ENCODE assay signal across 13 cellular contexts in genomic region chr17:50184611-50185398, GRCh38. TPM values are rescaled to one million over a fixed set of nuclear protein-coding genes. Genes with fewer than 3 reads are reported as not detected.
DNase-seq lines count a peak whose midpoint lies in the region; ATAC-seq, FAIRE-seq and TF ChIP-seq lines count a peak whose summit lies in the region.
"Had no signal": no experiment of that assay in that cellular context is flagged by ENCODE, and none has a peak within 500 bp of the region (broad histone marks: within the 10 kb centered on the region; RNA-seq: fewer than 3 reads in every experiment).

No MANE protein-coding gene starts in this region.

- DNase-seq in SK-N-SH (no peak), bronchial epithelial cell (ENCODE audit: low read depth) (peak; percentile 69), mesothelial cell of epicardium (ENCODE audit: low spot score in 2 of 2, unreplicated experiment in 2 of 2) (no peak), aorta (peak; percentile 75 to 87), type B pancreatic cell (ENCODE audit: extremely low spot score, unreplicated experiment) (no peak)
- DNase-seq in activated naive CD4-positive, alpha-beta T cell (lab: John Stamatoyannopoulos, UW): no peak
- DNase-seq: activated gamma-delta T cell treated with Interleukin-2 at 50 U/mL for 16 hours, NCI-H1694 had no signal

- H2AFZ ChIP-seq in SK-N-SH (ENCODE audit: low read depth): no peak overlapping the region

- H3K36me3 Mint-ChIP-seq in mesothelial cell of epicardium: peaks cover 23% of the 10 kb centered on the region
- no peaks in the 10 kb centered on the region for H3K36me3 Mint-ChIP-seq in type B pancreatic cell

- H3K4me3 ChIP-seq in SK-N-SH (ENCODE audit: low read depth in 2 of 2, low read length in 1 of 2) (no peak overlapping the region), bronchial epithelial cell (ENCODE audit: low read depth, low read length) (no peak overlapping the region), aorta (ENCODE audit: low read length in 2 of 2) (no peak overlapping the region)

- no peak overlapping the region for H3K4me2 ChIP-seq in SK-N-SH

- H3K27me3 ChIP-seq in SK-N-SH (ENCODE audit: insufficient read depth) (no peaks in the 10 kb centered on the region), bronchial epithelial cell (ENCODE audit: control insufficient read depth, insufficient read depth, low read length) (no peaks in the 10 kb centered on the region), aorta (ENCODE audit: control insufficient read depth in 1 of 2, insufficient read depth in 2 of 2, low read length in 1 of 2) (no peaks in the 10 kb centered on the region)

- H3K4me3 Mint-ChIP-seq in mesothelial cell of epicardium (no peak overlapping the region), type B pancreatic cell (no peak overlapping the region)

- H3K79me2 ChIP-seq in SK-N-SH (ENCODE audit: insufficient read depth): peaks cover 3% of the 10 kb centered on the region; the same call in 1 of the 2 replicates

- POLR2A ChIA-PET in SK-N-SH (lab: Yijun Ruan, JAX): no interaction called here

- H3K9me3 ChIP-seq in SK-N-SH (no peaks in the 10 kb centered on the region), aorta (ENCODE audit: control insufficient read depth, low read length) (no peaks in the 10 kb centered on the region)

- WGBS in SK-N-SH (ENCODE audit: low lambda C conversion rate): 88% methylated on average over 18 of the region's 19 CpGs
- WGBS in aorta, 2 donors: 16 to 17% methylated on average over 19 of the region's 19 CpGs

- peaks cover 0 to 17% of the 10 kb centered on the region in 2 experiments; a peak in 2 of 4 replicates for H3K4me1 ChIP-seq in SK-N-SH (ENCODE audit: control insufficient read depth in 1 of 2, insufficient read depth in 2 of 2, low read depth in 1 of 2, low read length in 1 of 2)
- no peaks in the 10 kb centered on the region for H3K4me1 ChIP-seq in aorta (ENCODE audit: control insufficient read depth in 1 of 2, insufficient read depth in 2 of 2, low read length in 2 of 2)

- no peak for TF ChIP-seq CTCF in SK-N-SH (IDR thresholded peaks at IDR 0.05)
- TF ChIP-seq CTCF in bronchial epithelial cell (IDR thresholded peaks at IDR 0.05; ENCODE audit: insufficient read depth, low read length, severe bottlenecking): no peak
- TF ChIP-seq CTCF in mesothelial cell of epicardium (IDR thresholded peaks at IDR 0.05; ENCODE audit: unreplicated experiment): no peak
- no peak for TF ChIP-seq CTCF in type B pancreatic cell (conservative IDR thresholded peaks at IDR 0.05)

- H3F3A ChIP-seq in SK-N-SH (replicated peaks; ENCODE audit: insufficient read depth): peaks cover 95% of the 10 kb centered on the region

- H3K9me3 Mint-ChIP-seq in mesothelial cell of epicardium: no peaks in the 10 kb centered on the region
- no peaks in the 10 kb centered on the region for H3K9me3 Mint-ChIP-seq in type B pancreatic cell
- H3K9me3 Mint-ChIP-seq: stimulated activated naive CD8-positive, alpha-beta T cell treated with anti-CD3 and anti-CD28 coated beads, Interleukin-15, Interleukin-2, amounts not matched to agents 100 ng/mL and 50 ng/mL, for 24 hours; T-helper 1 cell treated with Interleukin-12 subunit alpha and Interleukin-12 subunit beta and Interleukin-4 antibody, amounts not matched to agents 30 μg/mL and 1 μg/mL, for 36 hours had no signal

- CTCF ChIA-PET in SK-N-SH (lab: Yijun Ruan, JAX): interaction anchor here (1.1 to 13.8 kb wide), 2 partner anchors 13 to 112 kb away, joined by 4 to 463 read pairs; partner anchors contain the start of gene SGCA

- H3K9ac ChIP-seq in SK-N-SH: no peak overlapping the region

- peaks cover 83% of the 10 kb centered on the region for H4K20me1 ChIP-seq in SK-N-SH (ENCODE audit: insufficient read depth)

- no peak for TF ChIP-seq RAD21 in SK-N-SH (IDR thresholded peaks at IDR 0.05; ENCODE audit: low read length)

- intact Hi-C loops in aorta (cut with DNase I): no loop called here

- no peak for TF ChIP-seq EP300 in SK-N-SH (IDR thresholded peaks at IDR 0.05; ENCODE audit: borderline replicate concordance in 1 of 2, low read depth in 1 of 2, low read length in 1 of 2)

- H3K27ac ChIP-seq in SK-N-SH (ENCODE audit: low read depth in 2 of 2, low read length in 1 of 2) (peak overlapping the region in 1 of 2 experiments; percentile 100; a peak in 3 of 4 replicates), aorta (ENCODE audit: low read depth in 1 of 2, low read length in 2 of 2) (peak overlapping the region; percentile 76 to 90)

- H3K27ac Mint-ChIP-seq in mesothelial cell of epicardium (peak overlapping the region; percentile 75), type B pancreatic cell (no peak overlapping the region)
- H3K27ac Mint-ChIP-seq: stimulated activated naive CD8-positive, alpha-beta T cell treated with anti-CD3 and anti-CD28 coated beads, Interleukin-15, Interleukin-2, amounts not matched to agents 100 ng/mL and 50 ng/mL, for 24 hours; T-helper 1 cell treated with Interleukin-12 subunit alpha and Interleukin-12 subunit beta and Interleukin-4 antibody, amounts not matched to agents 30 μg/mL and 1 μg/mL, for 36 hours had no signal

- ATAC-seq in SK-N-SH treated with all-trans-retinoic acid at 6 μM for 48 hours (no peak), aorta (ENCODE audit: low FRiP score) (peak; percentile 64), GM21529 (IDR thresholded peaks at IDR 0.05; ENCODE audit: unreplicated experiment) (no peak)

- FAIRE-seq in bronchial epithelial cell (lab: Jason Lieb, UNC): no peak
- FAIRE-seq: A204.1 had no signal

- H3K27me3 Mint-ChIP-seq in mesothelial cell of epicardium (ENCODE audit: low read depth) (no peaks in the 10 kb centered on the region), type B pancreatic cell (peaks cover 9% of the 10 kb centered on the region)
- H3K27me3 Mint-ChIP-seq: stimulated activated naive CD8-positive, alpha-beta T cell treated with anti-CD3 and anti-CD28 coated beads, Interleukin-15, Interleukin-2, amounts not matched to agents 100 ng/mL and 50 ng/mL, for 24 hours had no signal

- H3K4me1 Mint-ChIP-seq in mesothelial cell of epicardium (peaks cover 40% of the 10 kb centered on the region), type B pancreatic cell (ENCODE audit: unreplicated experiment) (peaks cover 24% of the 10 kb centered on the region)

- no peaks in the 10 kb centered on the region for H3K9me2 ChIP-seq in SK-N-SH

- H3K36me3 ChIP-seq in SK-N-SH (replicated peaks in 1 of 2; ENCODE audit: control insufficient read depth in 1 of 2, insufficient read depth in 2 of 2, low read length in 1 of 2) (peaks cover 55 to 58% of the 10 kb centered on the region in 2 experiments), bronchial epithelial cell (ENCODE audit: control insufficient read depth, insufficient read depth, low read length) (peaks cover 27% of the 10 kb centered on the region), aorta (ENCODE audit: control insufficient read depth in 1 of 2, insufficient read depth in 2 of 2, low read length in 1 of 2) (peaks cover 0 to 2% of the 10 kb centered on the region in 2 donors)

TF ChIP-seq in SK-N-SH, 30 proteins besides CTCF, POLR2A, EP300 and RAD21:
- TF ChIP-seq MAX (IDR thresholded peaks at IDR 0.05; ENCODE audit: low read depth) (no peak), JUND (IDR thresholded peaks at IDR 0.05) (no peak), POLR2AphosphoS5 (IDR thresholded peaks at IDR 0.05; ENCODE audit: low read depth, low read length) (peak; percentile 70)

TF ChIP-seq in SK-N-SH treated with all-trans-retinoic acid at 6 μM for 48 hours, 23 proteins besides CTCF, POLR2A, EP300 and RAD21 (continues in another document):
- TF ChIP-seq CREB5 (CRISPR knock-in tag; IDR thresholded peaks at IDR 0.05; ENCODE audit: low read depth): no peak

RNA-seq across cellular contexts. Expression of gene COL1A1, which starts 16.6 kb away (rescaled TPM):
- polyA plus RNA-seq in SK-N-SH (2012; rRNA removed): 265 and 1,461 TPM in 2 replicates
- polyA plus RNA-seq in SK-N-SH (2012; cell fraction: cytosol; rRNA removed): 757 and 1,045 TPM in 2 replicates
- polyA plus RNA-seq in SK-N-SH (2012; cell fraction: nucleus; rRNA removed): 2,732 and 4,628 TPM in 2 replicates
- total RNA-seq in bronchial epithelial cell: 10.5 and 15.3 TPM in 2 replicates
- total RNA-seq in mesothelial cell of epicardium: 3,780 to 4,004 TPM (median 3,972 TPM) in 3 replicates
- total RNA-seq in aorta: 100 to 1,000 TPM; 400 to 948 TPM
- 100 to 1,000 TPM in 1 of 2 donors, 10 to 100 TPM in 1; 70.2 to 391 TPM for polyA plus RNA-seq in aorta
- total RNA-seq in type B pancreatic cell (ENCODE audit: low replicate concordance): 31.0 and 201 TPM in 2 replicates

RNA-seq across cellular contexts. Expression of gene SGCA, which starts 19.0 kb away (rescaled TPM):
- polyA plus RNA-seq in SK-N-SH (2012; rRNA removed): 0.29 TPM in 1 of 2 replicates, not detected in the other
- 0.04 and 0.07 TPM in 2 replicates for polyA plus RNA-seq in SK-N-SH (2012; cell fraction: cytosol; rRNA removed)
- 0.11 and 0.15 TPM in 2 replicates for polyA plus RNA-seq in SK-N-SH (2012; cell fraction: nucleus; rRNA removed)
- total RNA-seq in bronchial epithelial cell: 0.13 TPM in 1 of 2 replicates, not detected in the other
- total RNA-seq in mesothelial cell of epicardium: not detected in 3 replicates
- total RNA-seq in aorta: 10 to 100 TPM; 91.8 to 92.7 TPM
- polyA plus RNA-seq in aorta: 100 to 1,000 TPM in 1 of 2 donors, 10 to 100 TPM in 1; 86.4 to 198 TPM
- total RNA-seq in type B pancreatic cell (ENCODE audit: low replicate concordance): 0.72 TPM in 1 of 2 replicates, not detected in the other

RNA-seq across cellular contexts. Expression of gene PPP1R9B, which starts 34.3 kb away (rescaled TPM):
- polyA plus RNA-seq in SK-N-SH (2012; rRNA removed) (26.9 and 35.2 TPM in 2 replicates), aorta (10 to 100 TPM; 20.3 to 26.1 TPM)
- polyA plus RNA-seq in SK-N-SH (2012; cell fraction: cytosol; rRNA removed): 19.8 and 24.9 TPM in 2 replicates
- polyA plus RNA-seq in SK-N-SH (2012; cell fraction: nucleus; rRNA removed): 65.0 and 65.1 TPM in 2 replicates
- total RNA-seq in bronchial epithelial cell (16.6 and 17.4 TPM in 2 replicates), mesothelial cell of epicardium (56.4 to 58.6 TPM (median 56.6 TPM) in 3 replicates), aorta (10 to 100 TPM; 64.4 to 99.0 TPM), type B pancreatic cell (ENCODE audit: low replicate concordance) (45.6 and 51.5 TPM in 2 replicates)

RNA-seq across cellular contexts. Expression of gene SAMD14, which starts 54.8 kb away (rescaled TPM):
- polyA plus RNA-seq in SK-N-SH (2012; rRNA removed) (2.8 and 3.4 TPM in 2 replicates), aorta (1 to 10 TPM; 2.5 to 3.8 TPM)
- 1.2 and 2.0 TPM in 2 replicates for polyA plus RNA-seq in SK-N-SH (2012; cell fraction: cytosol; rRNA removed)
- 12.4 and 16.5 TPM in 2 replicates for polyA plus RNA-seq in SK-N-SH (2012; cell fraction: nucleus; rRNA removed)
- total RNA-seq in bronchial epithelial cell (under 0.01 and 0.26 TPM in 2 replicates), mesothelial cell of epicardium (17.3 to 20.0 TPM (median 19.4 TPM) in 3 replicates), aorta (10 to 100 TPM in 1 of 2 donors, 1 to 10 TPM in 1; 9.3 to 12.6 TPM), type B pancreatic cell (ENCODE audit: low replicate concordance) (2.2 and 14.1 TPM in 2 replicates)

Comparison
In these comparisons a context has a peak if more than half of its experiments do, and no peak if none do; other contexts are left out.
1. DNase-seq: peak in bronchial epithelial cell (single experiment) and aorta (2 of 2); none in SK-N-SH (single experiment), mesothelial cell of epicardium (0 of 2), activated naive CD4-positive, alpha-beta T cell (0 of 4) and type B pancreatic cell (single experiment).
2. RNA of gene SGCA, which starts 19.0 kb away (total RNA-seq): 91.8 to 92.7 TPM in aorta; 0.72 TPM in type B pancreatic cell, not detected in mesothelial cell of epicardium and 0.13 TPM in bronchial epithelial cell; every median in the first group is over 10 times any median in the second.